ENCODE assay signal across 21 cellular contexts in genomic region chr20:9447182-9447581, GRCh38.
DNase-seq lines count a peak whose midpoint lies in the region; ATAC-seq and TF ChIP-seq lines count a peak whose summit lies in the region.
"Had no signal": no experiment of that assay in that cellular context is flagged by ENCODE, and none has a peak within 500 bp of the region (broad histone marks: within the 10 kb centered on the region; RNA-seq: fewer than 3 reads in every experiment).

No MANE protein-coding gene starts in this region.

- no peaks in the 10 kb centered on the region for H3K36me3 ChIP-seq in MM.1S (replicated peaks; ENCODE audit: insufficient read depth, low read length)
- no peaks in the 10 kb centered on the region for H3K36me3 ChIP-seq in SJCRH30

- DNase-seq in MM.1S (peak; percentile 75), NOMO-1 (lab: John Stamatoyannopoulos, UW; ENCODE audit: unreplicated experiment in 2 of 2) (peak; percentile 19 to 70), glomerular visceral epithelial cell (ENCODE audit: extremely low spot score) (peak; percentile 12), foreskin fibroblast (no peak), SJCRH30 (no peak)
- no peak for DNase-seq in activated naive CD4-positive, alpha-beta T cell treated with Interleukin-2 at 50 U/mL for 16 hours
- DNase-seq: ACHN; C1 segment of cervical spinal cord; CD8-positive, alpha-beta T cell; NCI-H1092 treated with DMSO at 0.1 percent for 48 hours; NCI-H1436 treated with DMSO at 0.1 percent for 48 hours; NCI-H1930; NCI-H2227 treated with DMSO at 0.1 percent for 48 hours; NCI-H510A; NK-92 treated with Interleukin-12 subunit alpha and Interleukin-12 subunit beta, amount 100 ng/mL, for 24 hours; OCI-M1; T-helper 2 cell had no signal

- TF ChIP-seq CTCF in MM.1S (IDR thresholded peaks at IDR 0.05; ENCODE audit: low read length), result no peak
- TF ChIP-seq CTCF in foreskin fibroblast (IDR thresholded peaks at IDR 0.05; ENCODE audit: low read depth, low read length), result no peak

- H2AFZ ChIP-seq in MM.1S (ENCODE audit: low read length), result peak overlapping the region; percentile 54

- H3K27ac ChIP-seq in MM.1S (ENCODE audit: low read length) (peak overlapping the region; percentile 42; the same call in 1 of the 2 replicates), SJCRH30 (no peak overlapping the region)
- H3K27ac ChIP-seq: SK-N-MC had no signal

- no peaks in the 10 kb centered on the region for H3K9me2 ChIP-seq in MM.1S (replicated peaks; ENCODE audit: insufficient read depth, low read length)

- H3K9ac ChIP-seq in MM.1S (ENCODE audit: low read length), result no peak overlapping the region

- H3K4me2 ChIP-seq in MM.1S (ENCODE audit: low read depth, low read length), result peak overlapping the region; percentile 21; the same call in 1 of the 2 replicates

- no peaks in the 10 kb centered on the region for H4K20me1 ChIP-seq in MM.1S (ENCODE audit: insufficient read depth, low read length)

- no peaks in the 10 kb centered on the region for H3K79me2 ChIP-seq in MM.1S (ENCODE audit: low read length)

- H3K4me1 ChIP-seq in MM.1S (ENCODE audit: low read length) (peaks cover 42% of the 10 kb centered on the region), SJCRH30 (no peaks in the 10 kb centered on the region)

- H3F3A ChIP-seq in MM.1S (ENCODE audit: insufficient read depth, low read length), result peaks cover 10% of the 10 kb centered on the region

- ATAC-seq in HG02610 (IDR thresholded peaks at IDR 0.05; ENCODE audit: unreplicated experiment), result peak; percentile 37
- ATAC-seq: CD8-positive, alpha-beta T cell; K562; Right ventricle myocardium inferior had no signal

- H3K4me3 ChIP-seq in MM.1S (ENCODE audit: low read length) (no peak overlapping the region), foreskin fibroblast (ENCODE audit: low read depth in 1 of 2, low read length in 2 of 2) (no peak overlapping the region), SJCRH30 (no peak overlapping the region)
- H3K4me3 ChIP-seq: K562, SK-N-MC had no signal

- H3K27me3 ChIP-seq in MM.1S (replicated peaks; ENCODE audit: insufficient read depth, low read length) (no peaks in the 10 kb centered on the region), SJCRH30 (peaks cover 20% of the 10 kb centered on the region)

- no peaks in the 10 kb centered on the region for H3K9me3 ChIP-seq in MM.1S (replicated peaks; ENCODE audit: insufficient read depth, low read length)
- no peaks in the 10 kb centered on the region for H3K9me3 ChIP-seq in SJCRH30 (replicated peaks)

Comparison
In these comparisons a context has a peak if more than half of its experiments do, and no peak if none do; other contexts are left out.
1. DNase-seq: peak in MM.1S (single experiment), NOMO-1 (2 of 2) and glomerular visceral epithelial cell (single experiment); none in foreskin fibroblast (0 of 2), SJCRH30 (0 of 2) and activated naive CD4-positive, alpha-beta T cell treated with Interleukin-2 at 50 U/mL for 16 hours (single experiment).